ENCODE assay signal across 8 cellular contexts in the genomic region with DNA sequence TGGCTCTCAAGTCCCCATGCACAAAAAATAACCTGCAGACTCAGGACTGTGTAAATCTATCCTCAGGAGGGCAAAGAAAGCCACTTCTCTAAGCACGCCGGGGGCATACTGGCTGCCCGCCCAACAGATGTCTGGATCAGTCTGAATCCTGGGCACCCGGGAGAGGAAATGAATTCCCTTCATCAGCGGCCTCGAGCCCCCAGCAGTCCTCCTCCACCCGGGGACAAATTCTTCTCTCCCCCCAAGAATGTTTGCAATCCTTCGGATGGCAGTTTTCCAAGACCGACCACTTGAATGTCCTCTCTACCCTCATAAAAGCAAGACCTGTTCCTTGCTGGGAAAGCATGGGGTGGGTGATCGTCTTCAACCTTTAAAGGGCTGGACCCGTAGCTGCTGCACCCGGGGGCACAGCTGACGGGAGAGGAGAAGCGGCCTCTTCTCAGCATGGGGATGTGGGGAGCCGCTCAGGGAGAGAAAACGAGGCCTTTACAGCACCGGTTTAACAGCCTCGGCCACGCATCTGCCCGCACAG. TPM values are rescaled to one million over a fixed set of nuclear protein-coding genes. Genes with fewer than 3 reads are reported as not detected.
A peak's percentile ranks its signal among the peaks of the same experiment; 100 is the strongest.
DNase-seq lines count a peak whose midpoint lies in the region; ATAC-seq and TF ChIP-seq lines count a peak whose summit lies in the region.

No MANE protein-coding gene starts in this region.

- H3K27me3 ChIP-seq in BLaER1 treated with 17β-estradiol and CSF1 and Interleukin-3, amounts not matched to agents 10 nM and 100 nM = peaks cover 0 to 4% (median 0%) of the 10 kb centered on the region in 11 experiments; a peak in 1 of 22 replicates
- H3K27me3 ChIP-seq in GM23338 (ENCODE audit: insufficient read depth) = peaks cover 32% of the 10 kb centered on the region
- peaks cover 3% of the 10 kb centered on the region for H3K27me3 ChIP-seq in WERI-Rb-1 (ENCODE audit: insufficient read depth, low read depth, severe bottlenecking)
- H3K27me3 ChIP-seq in stomach smooth muscle (ENCODE audit: control insufficient read depth in 1 of 2, insufficient read depth in 2 of 2, low read length in 2 of 2) = no peaks in the 10 kb centered on the region

- H3K27me3 Mint-ChIP-seq in GM23338 (ENCODE audit: insufficient read depth, low read depth, poor library complexity) = peaks cover 38% of the 10 kb centered on the region

- peak overlapping the region; percentile 78 for H2AFZ ChIP-seq in GM23338

- H3K4me1 Mint-ChIP-seq in GM23338 = peaks cover 9% of the 10 kb centered on the region

- H3K27ac ChIP-seq in BLaER1 treated with 17β-estradiol and CSF1 and Interleukin-3, amounts not matched to agents 10 nM and 100 nM = peak overlapping the region in 9 of 11 experiments; percentile 23 to 72 (median 62); a peak in 16 of 22 replicates
- H3K27ac ChIP-seq in GM23338 (ENCODE audit: low read depth) = no peak overlapping the region
- H3K27ac ChIP-seq in WERI-Rb-1 = peak overlapping the region; percentile 39; the same call in 1 of the 2 replicates
- peak overlapping the region; percentile 53 for H3K27ac ChIP-seq in stomach smooth muscle (ENCODE audit: low read length)

- H3K9me2 ChIP-seq in GM23338 (ENCODE audit: insufficient read depth) = no peaks in the 10 kb centered on the region

- H3K36me3 ChIP-seq in BLaER1 treated with 17β-estradiol and CSF1 and Interleukin-3, amounts not matched to agents 10 nM and 100 nM = no peaks in the 10 kb centered on the region
- no peaks in the 10 kb centered on the region for H3K36me3 ChIP-seq in GM23338 (ENCODE audit: insufficient read depth)
- H3K36me3 ChIP-seq in WERI-Rb-1 = no peaks in the 10 kb centered on the region
- H3K36me3 ChIP-seq in stomach smooth muscle (ENCODE audit: control insufficient read depth in 2 of 2, insufficient read depth in 2 of 2, low read length in 2 of 2) = no peaks in the 10 kb centered on the region

- DNase-seq in GM23338 (ENCODE audit: low spot score) (peak; percentile 55), WERI-Rb-1 (no peak), pons (ENCODE audit: low spot score) (no peak), NCI-H1436 (lab: John Stamatoyannopoulos, UW) (no peak), medulla oblongata (ENCODE audit: extremely low spot score) (no peak)

- no peaks in the 10 kb centered on the region for H3K79me2 ChIP-seq in GM23338 (replicated peaks; ENCODE audit: insufficient read depth)

- peaks cover 24 to 78% (median 73%) of the 10 kb centered on the region in 10 experiments for H3K4me1 ChIP-seq in BLaER1 treated with 17β-estradiol and CSF1 and Interleukin-3, amounts not matched to agents 10 nM and 100 nM
- peaks cover 10% of the 10 kb centered on the region for H3K4me1 ChIP-seq in GM23338 (ENCODE audit: insufficient read depth)
- H3K4me1 ChIP-seq in stomach smooth muscle (ENCODE audit: control insufficient read depth, insufficient read depth, low read length) = peaks cover 23% of the 10 kb centered on the region

- peak; percentile 35 for ATAC-seq in GM23338

- H3K9me3 Mint-ChIP-seq in GM23338 = peaks cover 3% of the 10 kb centered on the region; the same call in 1 of the 3 replicates

- H3K27ac Mint-ChIP-seq in GM23338 = no peak overlapping the region

- no peaks in the 10 kb centered on the region; a peak in 1 of 22 replicates for H4K20me1 ChIP-seq in BLaER1 treated with 17β-estradiol and CSF1 and Interleukin-3, amounts not matched to agents 10 nM and 100 nM
- no peaks in the 10 kb centered on the region for H4K20me1 ChIP-seq in GM23338 (replicated peaks; ENCODE audit: insufficient read depth)

- peak overlapping the region; percentile 47 to 83 (median 77); a peak in 21 of 22 replicates for H3K9ac ChIP-seq in BLaER1 treated with 17β-estradiol and CSF1 and Interleukin-3, amounts not matched to agents 10 nM and 100 nM
- H3K9ac ChIP-seq in stomach smooth muscle (ENCODE audit: low read length in 2 of 2) = peak overlapping the region; percentile 48 to 64

- H3K4me3 Mint-ChIP-seq in GM23338 = peak overlapping the region; percentile 78

- 0 out of 2 replicates have a peak, but pooled peaks cover 3% of the 10 kb centered on the region for H3F3A ChIP-seq in GM23338 (replicated peaks; ENCODE audit: low read depth)

- TF ChIP-seq CTCF in GM23338 (conservative IDR thresholded peaks at IDR 0.05; ENCODE audit: low read depth in 2 of 2) (no peak), WERI-Rb-1 (IDR thresholded peaks at IDR 0.05; ENCODE audit: low read depth, low read length) (no peak)

- peak overlapping the region; percentile 86 to 100 (median 96) for H3K4me2 ChIP-seq in BLaER1 treated with 17β-estradiol and CSF1 and Interleukin-3, amounts not matched to agents 10 nM and 100 nM
- H3K4me2 ChIP-seq in GM23338 = peak overlapping the region; percentile 94

- H3K36me3 Mint-ChIP-seq in GM23338 (ENCODE audit: low read depth) = no peaks in the 10 kb centered on the region; the same call in 2 of the 3 replicates

- H3K9me3 ChIP-seq in BLaER1 treated with 17β-estradiol and CSF1 and Interleukin-3, amounts not matched to agents 10 nM and 100 nM (replicated peaks in 1 of 11) = no peaks in the 10 kb centered on the region
- H3K9me3 ChIP-seq in WERI-Rb-1 (ENCODE audit: severe bottlenecking) (no peaks in the 10 kb centered on the region), stomach smooth muscle (ENCODE audit: control insufficient read depth in 2 of 2, low read length in 2 of 2) (no peaks in the 10 kb centered on the region)

- peak overlapping the region; percentile 62 to 80 (median 69) for H3K4me3 ChIP-seq in BLaER1 treated with 17β-estradiol and CSF1 and Interleukin-3, amounts not matched to agents 10 nM and 100 nM
- H3K4me3 ChIP-seq in GM23338 = peak overlapping the region; percentile 68
- peak overlapping the region; percentile 64 for H3K4me3 ChIP-seq in WERI-Rb-1 (ENCODE audit: low read depth, low read length)
- H3K4me3 ChIP-seq in iPS-11a (ENCODE audit: low read depth, low read length) = peak overlapping the region; percentile 35
- H3K4me3 ChIP-seq in stomach smooth muscle (ENCODE audit: low read length in 2 of 2) = peak overlapping the region; percentile 64 to 81

TF ChIP-seq in GM23338, 12 proteins besides CTCF, POLR2A, EP300 and RAD21 (continues in another document):
- TF ChIP-seq ZNF331 (CRISPR knock-in tag; IDR thresholded peaks at IDR 0.05; ENCODE audit: low read depth) (no peak), STAT1 (IDR thresholded peaks at IDR 0.05; ENCODE audit: unreplicated experiment) (no peak), EZH2phosphoT487 (IDR thresholded peaks at IDR 0.05; ENCODE audit: unreplicated experiment) (no peak), ZNF114 (CRISPR knock-in tag; IDR thresholded peaks at IDR 0.05) (no peak), NANOG (IDR thresholded peaks at IDR 0.05; ENCODE audit: borderline replicate concordance) (no peak)
- TF ChIP-seq, protein P1, sequence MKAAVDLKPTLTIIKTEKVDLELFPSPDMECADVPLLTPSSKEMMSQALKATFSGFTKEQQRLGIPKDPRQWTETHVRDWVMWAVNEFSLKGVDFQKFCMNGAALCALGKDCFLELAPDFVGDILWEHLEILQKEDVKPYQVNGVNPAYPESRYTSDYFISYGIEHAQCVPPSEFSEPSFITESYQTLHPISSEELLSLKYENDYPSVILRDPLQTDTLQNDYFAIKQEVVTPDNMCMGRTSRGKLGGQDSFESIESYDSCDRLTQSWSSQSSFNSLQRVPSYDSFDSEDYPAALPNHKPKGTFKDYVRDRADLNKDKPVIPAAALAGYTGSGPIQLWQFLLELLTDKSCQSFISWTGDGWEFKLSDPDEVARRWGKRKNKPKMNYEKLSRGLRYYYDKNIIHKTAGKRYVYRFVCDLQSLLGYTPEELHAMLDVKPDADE (IDR thresholded peaks at IDR 0.05) = no peak

RNA-seq across cellular contexts. Expression of a gene that starts 9.4 kb away (rescaled TPM):
- total RNA-seq in GM23338 (2014; rRNA removed; shearing (Covaris generic)) = 30.6 and 31.7 TPM in 2 replicates
- 28.4 and 28.5 TPM in 2 replicates for polyA plus RNA-seq in GM23338 (2016; fragmentation: Nextera tagmentation; extraction: Ambion mirVana)

RNA-seq across cellular contexts. Expression of a gene that starts 21.9 kb away (rescaled TPM):
- 8.1 and 8.7 TPM in 2 replicates for total RNA-seq in GM23338 (2014; rRNA removed; shearing (Covaris generic))
- polyA plus RNA-seq in GM23338 (2016; fragmentation: Nextera tagmentation; extraction: Ambion mirVana) = 2.1 TPM in 2 replicates
